38 cellular contexts compared by ENCODE assay signal in the genomic region with DNA sequence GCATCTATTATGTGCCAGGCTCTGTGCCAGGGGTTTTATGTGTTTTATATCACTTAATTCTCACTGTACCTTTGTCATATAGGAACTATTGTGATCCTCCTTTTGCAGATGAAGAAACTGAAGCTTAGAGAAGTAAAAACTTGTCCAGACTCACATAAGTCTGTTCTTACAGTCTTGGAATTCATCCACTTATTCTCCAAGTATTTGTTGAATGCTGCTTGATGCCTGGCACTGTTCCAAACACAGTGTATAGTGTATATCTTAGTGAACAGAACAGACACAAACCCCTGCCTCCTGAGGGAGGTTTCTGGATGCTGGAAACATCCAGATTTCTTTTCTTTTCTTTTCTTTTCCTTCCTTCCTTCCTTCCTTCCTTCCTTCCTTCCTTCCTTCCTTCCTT. TPM values are rescaled to one million over a fixed set of nuclear protein-coding genes. Genes with fewer than 3 reads are reported as not detected.
A peak's percentile ranks its signal among the peaks of the same experiment; 100 is the strongest.
DNase-seq lines count a peak whose midpoint lies in the region; ATAC-seq, FAIRE-seq and TF ChIP-seq lines count a peak whose summit lies in the region.
"Had no signal": no experiment of that assay in that cellular context is flagged by ENCODE, and none has a peak within 500 bp of the region (broad histone marks: within the 10 kb centered on the region; RNA-seq: fewer than 3 reads in every experiment).

No MANE protein-coding gene starts in this region.

- TF ChIP-seq CTCF in mammary epithelial cell (conservative IDR thresholded peaks at IDR 0.05 in 1 of 2, IDR thresholded peaks at IDR 0.05 in 1 of 2; ENCODE audit: extremely low read depth in 1 of 2, insufficient read depth in 1 of 2, low read depth in 1 of 2, low read length in 2 of 2) (no peak), MCF 10A (IDR thresholded peaks at IDR 0.05; ENCODE audit: unreplicated experiment) (no peak), bronchial epithelial cell (IDR thresholded peaks at IDR 0.05; ENCODE audit: insufficient read depth, low read length, severe bottlenecking) (no peak), upper lobe of left lung (IDR thresholded peaks at IDR 0.05) (no peak)

- peak; percentile 59 for DNase-seq in mammary epithelial cell
- DNase-seq in MCF 10A (ENCODE audit: unreplicated experiment): no peak
- peak; percentile 47 for DNase-seq in bronchial epithelial cell (ENCODE audit: low read depth)
- DNase-seq in iris pigment epithelial cell (ENCODE audit: low read depth): peak; percentile 77
- no peak for DNase-seq in activated naive CD8-positive, alpha-beta T cell treated with anti-CD3 and anti-CD28 coated beads, Interleukin-2, amount 50 U/mL, for 24 hours
- no peak for DNase-seq in upper lobe of left lung
- no peak for DNase-seq in HT-29 (ENCODE audit: low spot score)
- DNase-seq: 8988T; activated CD4-positive, alpha-beta T cell treated with anti-CD3 and anti-CD28 coated beads, Interleukin-2, amount 50 U/mL, for 48 hours; activated CD4-positive, CD25-positive, alpha-beta regulatory T cell treated with anti-CD3 and anti-CD28 coated beads, Interleukin-2, amount 50 U/mL, for 72 hours; activated naive CD4-positive, alpha-beta T cell; activated T-cell treated with anti-CD3 and anti-CD28 coated beads, Interleukin-2, amount 50 U/mL, for 48 hours; effector CD4-positive, alpha-beta T cell; islet precursor cell; MM.1S; naive thymus-derived CD4-positive, alpha-beta T cell; NCI-H1105 treated with DMSO at 0.1 percent for 48 hours; NCI-H2029 treated with DMSO at 0.1 percent for 48 hours; NCI-H2227 treated with DMSO at 0.1 percent for 48 hours; NCI-H748 treated with DMSO at 0.1 percent for 48 hours; nucleus accumbens; SHP77; sigmoid colon; stimulated activated CD4-positive, alpha-beta T cell treated with anti-CD3 and anti-CD28 coated beads, Interleukin-4, amount 100 ng/mL, for 4 hours; T-helper 2 cell had no signal

- ATAC-seq in activated naive CD8-positive, alpha-beta T cell treated with anti-CD3 and anti-CD28 coated beads, Interleukin-2, amount 50 U/mL, for 24 hours: no peak
- ATAC-seq in upper lobe of left lung (ENCODE audit: low FRiP score in 2 of 2) (no peak), GM21723 (IDR thresholded peaks at IDR 0.05; ENCODE audit: unreplicated experiment) (no peak)
- ATAC-seq: GM23338; naive thymus-derived CD4-positive, alpha-beta T cell; Panc1 had no signal

- no peak overlapping the region for H3K4me3 Mint-ChIP-seq in MCF 10A (ENCODE audit: unreplicated experiment)
- H3K4me3 Mint-ChIP-seq in activated naive CD8-positive, alpha-beta T cell treated with anti-CD3 and anti-CD28 coated beads, Interleukin-2, amount 50 U/mL, for 24 hours: no peak overlapping the region
- H3K4me3 Mint-ChIP-seq: brain; CD14-positive monocyte; GM23338; naive thymus-derived CD4-positive, alpha-beta T cell had no signal

- intact Hi-C loops in mammary epithelial cell (cut with micrococcal nuclease): no loop called here
- intact Hi-C loops in MCF 10A (cut with micrococcal nuclease): no loop called here

- no peaks in the 10 kb centered on the region for H3K79me2 ChIP-seq in mammary epithelial cell (ENCODE audit: insufficient read depth, low read length)

- no peak overlapping the region for H2AFZ ChIP-seq in mammary epithelial cell (ENCODE audit: low read depth, low read length)
- H2AFZ ChIP-seq: GM23338 had no signal

- dilution Hi-C loops in mammary epithelial cell (cut with HindIII; ENCODE audit: low sequenced_read_pairs): no loop called here

- H3K9ac ChIP-seq in mammary epithelial cell (ENCODE audit: insufficient read depth, low read length): no peak overlapping the region
- H3K9ac ChIP-seq: KMS-11 had no signal

- H3K4me2 ChIP-seq in mammary epithelial cell (ENCODE audit: insufficient read depth, low read depth, low read length): no peak overlapping the region
- H3K4me2 ChIP-seq: GM23338, KMS-11 had no signal

- H4K20me1 ChIP-seq in mammary epithelial cell (ENCODE audit: insufficient read depth, low read length): no peaks in the 10 kb centered on the region

- peaks cover 9% of the 10 kb centered on the region for H3K9me3 ChIP-seq in mammary epithelial cell (replicated peaks; ENCODE audit: insufficient read depth, low read length)
- H3K9me3 ChIP-seq in upper lobe of left lung: peaks cover 0 to 4% (median 3%) of the 10 kb centered on the region in 4 donors

- H3K27me3 ChIP-seq in mammary epithelial cell (ENCODE audit: insufficient read depth, low read length): no peaks in the 10 kb centered on the region
- peaks cover 2% of the 10 kb centered on the region for H3K27me3 ChIP-seq in bronchial epithelial cell (ENCODE audit: control insufficient read depth, insufficient read depth, low read length)
- H3K27me3 ChIP-seq in upper lobe of left lung: peaks cover 0 to 7% (median 0%) of the 10 kb centered on the region in 4 donors

- H3K27ac ChIP-seq in mammary epithelial cell (ENCODE audit: insufficient read depth, low read depth, low read length): no peak overlapping the region
- H3K27ac ChIP-seq in upper lobe of left lung: no peak overlapping the region
- H3K27ac ChIP-seq: epithelial cell of prostate, KMS-11, sigmoid colon, tibial nerve had no signal

- H3K36me3 Mint-ChIP-seq in MCF 10A (ENCODE audit: insufficient read depth, unreplicated experiment): no peaks in the 10 kb centered on the region
- no peaks in the 10 kb centered on the region for H3K36me3 Mint-ChIP-seq in activated naive CD8-positive, alpha-beta T cell treated with anti-CD3 and anti-CD28 coated beads, Interleukin-2, amount 50 U/mL, for 24 hours (ENCODE audit: low read depth)
- H3K36me3 Mint-ChIP-seq: brain, CD14-positive monocyte had no signal

- peaks cover 27% of the 10 kb centered on the region for H3K27me3 Mint-ChIP-seq in MCF 10A (ENCODE audit: insufficient read depth, unreplicated experiment)
- peaks cover 28% of the 10 kb centered on the region for H3K27me3 Mint-ChIP-seq in activated naive CD8-positive, alpha-beta T cell treated with anti-CD3 and anti-CD28 coated beads, Interleukin-2, amount 50 U/mL, for 24 hours

- in situ Hi-C loops in mammary epithelial cell (cut with MboI; ENCODE audit: low sequenced_read_pairs in 2 of 2): no loop called here

- no peak for TF ChIP-seq EP300 in upper lobe of left lung (IDR thresholded peaks at IDR 0.05)

- no TSS peak for BruUV-seq in mammary epithelial cell (replicated peaks; lab: Mats Ljungman, UMichigan)
- BruUV-seq in MCF 10A (replicated peaks; lab: Mats Ljungman, UMichigan): no TSS peak

- H3K4me1 Mint-ChIP-seq in MCF 10A (ENCODE audit: insufficient read depth, unreplicated experiment): no peaks in the 10 kb centered on the region
- no peaks in the 10 kb centered on the region for H3K4me1 Mint-ChIP-seq in activated naive CD8-positive, alpha-beta T cell treated with anti-CD3 and anti-CD28 coated beads, Interleukin-2, amount 50 U/mL, for 24 hours
- H3K4me1 Mint-ChIP-seq: brain, CD14-positive monocyte had no signal

- no peak overlapping the region for H3K27ac Mint-ChIP-seq in MCF 10A (ENCODE audit: low read depth, unreplicated experiment)
- no peak overlapping the region for H3K27ac Mint-ChIP-seq in activated naive CD8-positive, alpha-beta T cell treated with anti-CD3 and anti-CD28 coated beads, Interleukin-2, amount 50 U/mL, for 24 hours
- H3K27ac Mint-ChIP-seq: brain; CD14-positive monocyte; GM23338; naive thymus-derived CD4-positive, alpha-beta T cell; progenitor cell of endocrine pancreas had no signal

- H3K36me3 ChIP-seq in mammary epithelial cell (ENCODE audit: insufficient read depth, low read length): no peaks in the 10 kb centered on the region
- H3K36me3 ChIP-seq in bronchial epithelial cell (ENCODE audit: control insufficient read depth, insufficient read depth, low read length): no peaks in the 10 kb centered on the region
- no peaks in the 10 kb centered on the region for H3K36me3 ChIP-seq in upper lobe of left lung
- H3K36me3 ChIP-seq: sigmoid colon, tibial nerve had no signal

- CTCF ChIA-PET in mammary epithelial cell (lab: Charles Lee; ENCODE audit: low non-redundant PET) (interaction anchor here (0.6 kb wide), 1 partner anchor 152 kb away, joined by 3 read pairs; no protein-coding TSS in a partner anchor), MCF 10A (lab: Yijun Ruan, JAX) (no interaction called here)

- H3K4me1 ChIP-seq in mammary epithelial cell (ENCODE audit: insufficient read depth, low read length): peaks cover 6% of the 10 kb centered on the region
- H3K4me1 ChIP-seq in upper lobe of left lung: no peaks in the 10 kb centered on the region
- H3K4me1 ChIP-seq: sigmoid colon, tibial nerve had no signal

- POLR2A ChIA-PET in MCF 10A (lab: Yijun Ruan, JAX): interaction anchor here (0.7 kb wide), 1 partner anchor 209 kb away, joined by 3 read pairs; no protein-coding TSS in a partner anchor

- TF ChIP-seq POLR2A in upper lobe of left lung (IDR thresholded peaks at IDR 0.05): no peak

- no peak for FAIRE-seq in bronchial epithelial cell (lab: Jason Lieb, UNC)
- FAIRE-seq: colon had no signal

- no peaks in the 10 kb centered on the region for H3K9me3 Mint-ChIP-seq in MCF 10A (ENCODE audit: unreplicated experiment)
- no peaks in the 10 kb centered on the region for H3K9me3 Mint-ChIP-seq in activated naive CD8-positive, alpha-beta T cell treated with anti-CD3 and anti-CD28 coated beads, Interleukin-2, amount 50 U/mL, for 24 hours

- no peak overlapping the region for H3K4me3 ChIP-seq in mammary epithelial cell (replicated peaks in 1 of 3; ENCODE audit: insufficient read depth in 1 of 3, low read depth in 2 of 3, low read length in 3 of 3)
- no peak overlapping the region for H3K4me3 ChIP-seq in bronchial epithelial cell (ENCODE audit: low read depth, low read length)
- no peak overlapping the region for H3K4me3 ChIP-seq in upper lobe of left lung
- H3K4me3 ChIP-seq: GM23338, sigmoid colon, tibial nerve had no signal

RNA-seq across cellular contexts. Expression of a gene that starts 29.0 kb away (rescaled TPM):
- total RNA-seq in mammary epithelial cell (not detected), MCF 10A (2022) (not detected in 2 replicates), bronchial epithelial cell (not detected in 2 replicates), upper lobe of left lung (not detected)
- polyA plus RNA-seq in mammary epithelial cell: not detected
- not detected for polyA minus RNA-seq in mammary epithelial cell
- 0.41 TPM in 1 of 2 replicates, not detected in the other for total RNA-seq in HT-29 (2014; rRNA removed; shearing (Covaris generic))
- total RNA-seq: fibroblast of villous mesenchyme; liver; naive thymus-derived CD4-positive, alpha-beta T cell; progenitor cell of endocrine pancreas; sigmoid colon; tibial nerve had no signal
- polyA plus RNA-seq: adipose tissue; CD14-positive monocyte; GM23338; liver; naive thymus-derived CD4-positive, alpha-beta T cell; sigmoid colon had no signal

Comparison
In these comparisons a context has a peak if more than half of its experiments do, and no peak if none do; other contexts are left out.
1. DNase-seq: peak in mammary epithelial cell (single experiment), bronchial epithelial cell (single experiment) and iris pigment epithelial cell (single experiment); none in MCF 10A (single experiment), activated naive CD8-positive, alpha-beta T cell treated with anti-CD3 and anti-CD28 coated beads, Interleukin-2, amount 50 U/mL, for 24 hours (single experiment), upper lobe of left lung (0 of 2) and HT-29 (single experiment).